In the genomic region with DNA sequence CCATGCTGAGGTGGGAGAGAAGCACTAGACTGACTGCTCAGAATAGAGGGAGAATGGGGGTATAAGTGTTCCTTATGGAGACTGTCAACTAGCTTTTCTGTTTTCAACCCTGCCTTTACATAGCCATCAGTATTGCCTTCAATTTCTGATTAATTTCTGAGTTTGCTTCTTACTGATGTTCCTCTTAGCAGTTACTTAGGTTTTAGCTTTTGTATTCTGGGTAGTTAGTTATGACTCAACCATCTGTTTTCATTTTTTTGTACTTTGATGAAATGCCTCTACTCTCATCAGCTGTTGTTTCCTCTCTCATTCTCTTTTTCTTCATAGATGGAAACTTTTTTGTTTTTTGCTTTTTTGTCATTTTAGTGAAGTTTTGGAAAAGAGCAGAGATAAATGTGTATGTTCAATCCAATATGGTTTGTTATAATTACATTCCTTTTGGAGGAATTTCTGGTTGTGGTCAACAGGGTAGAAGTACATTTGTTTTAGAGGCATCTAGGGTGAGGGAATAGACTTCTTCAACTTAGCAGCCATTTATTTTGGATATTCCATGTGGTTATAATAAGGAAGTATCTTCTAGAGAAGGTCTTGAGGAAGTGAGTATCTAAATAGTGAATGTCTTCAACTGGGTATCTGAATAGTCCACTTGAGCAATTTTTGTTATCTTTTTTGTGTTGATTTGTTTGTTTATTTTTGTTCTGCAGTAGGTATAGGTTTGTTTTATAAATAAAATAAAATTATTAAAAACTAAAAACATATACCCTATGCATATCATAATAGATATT, we compare ENCODE assay signal across 15 cellular contexts. TPM values are rescaled to one million over a fixed set of nuclear protein-coding genes. Genes with fewer than 3 reads are reported as not detected.
A peak's percentile ranks its signal among the peaks of the same experiment; 100 is the strongest.
DNase-seq lines count a peak whose midpoint lies in the region; ATAC-seq and TF ChIP-seq lines count a peak whose summit lies in the region.
"Had no signal": no experiment of that assay in that cellular context is flagged by ENCODE, and none has a peak within 500 bp of the region (broad histone marks: within the 10 kb centered on the region; RNA-seq: fewer than 3 reads in every experiment).

No MANE protein-coding gene starts in this region.

- H3K9ac ChIP-seq in adipocyte (ENCODE audit: low read length), result peak overlapping the region; percentile 39

- peak; percentile 61 for ATAC-seq in GM19025 (IDR thresholded peaks at IDR 0.05; ENCODE audit: low read depth, unreplicated experiment)
- peak; percentile 76 for ATAC-seq in HG03064 (IDR thresholded peaks at IDR 0.05; ENCODE audit: low read depth, unreplicated experiment)
- ATAC-seq: HepG2 had no signal

- no peaks in the 10 kb centered on the region for H3K9me3 Mint-ChIP-seq in CD14-positive monocyte

- H3K27me3 ChIP-seq in adipocyte (replicated peaks; ENCODE audit: control insufficient read depth, insufficient read depth, low read length), result no peaks in the 10 kb centered on the region
- H3K27me3 ChIP-seq: ascending aorta, testis had no signal

- peaks cover 23% of the 10 kb centered on the region for H3K4me1 ChIP-seq in adipocyte (ENCODE audit: control insufficient read depth, insufficient read depth, low read length)
- H3K4me1 ChIP-seq: testis had no signal

- H3K36me3 ChIP-seq in adipocyte (ENCODE audit: control insufficient read depth, insufficient read depth, low read length, severe bottlenecking), result no peaks in the 10 kb centered on the region
- H3K36me3 ChIP-seq: ascending aorta had no signal

- no peaks in the 10 kb centered on the region for H3K27me3 Mint-ChIP-seq in CD14-positive monocyte (ENCODE audit: low read depth in 3 of 3)

- H3K9me3 ChIP-seq in adipocyte (ENCODE audit: control insufficient read depth, low read length), result no peaks in the 10 kb centered on the region
- H3K9me3 ChIP-seq: ascending aorta, testis had no signal

- no peak overlapping the region for H3K27ac Mint-ChIP-seq in CD14-positive monocyte

- peak; percentile 25 for DNase-seq in EH (ENCODE audit: low read depth)
- peak; percentile 56 for DNase-seq in adipocyte (ENCODE audit: low read depth)
- DNase-seq in cerebellum (ENCODE audit: low spot score), result no peak
- no peak for DNase-seq in CD14-positive monocyte (ENCODE audit: low spot score)
- DNase-seq in lower leg skin (ENCODE audit: low spot score in 2 of 2), result no peak
- DNase-seq in germinal center (ENCODE audit: low spot score), result no peak
- DNase-seq: NCI-H69; stimulated activated CD4-positive, alpha-beta T cell treated with anti-CD3 and anti-CD28 coated beads, Interleukin-12 subunit alpha, Interleukin-12 subunit beta, amount 100 ng/mL, for 4 hours; testis had no signal

- peaks cover 28 to 45% of the 10 kb centered on the region in 2 donors for H3K36me3 Mint-ChIP-seq in CD14-positive monocyte

- TF ChIP-seq CTCF in CD14-positive monocyte (IDR thresholded peaks at IDR 0.05), result no peak
- no peak for TF ChIP-seq CTCF in lower leg skin (IDR thresholded peaks at IDR 0.05)

- intact Hi-C loops in CD14-positive monocyte (cut with micrococcal nuclease) (no loop called here), lower leg skin (cut with DNase I; ENCODE audit: low total_unique reads) (no loop called here)

- no peak for TF ChIP-seq POLR2A in lower leg skin (IDR thresholded peaks at IDR 0.05)

- peaks cover 10% of the 10 kb centered on the region for H3K4me1 Mint-ChIP-seq in CD14-positive monocyte

- H3K4me3 ChIP-seq in adipocyte (ENCODE audit: low read length) (peak overlapping the region; percentile 21), lower leg skin (ENCODE audit: low read depth, poor library complexity, severe bottlenecking) (no peak overlapping the region)
- H3K4me3 ChIP-seq: ascending aorta, testis had no signal

- no peak overlapping the region for H3K4me3 Mint-ChIP-seq in CD14-positive monocyte

RNA-seq across cellular contexts. Expression of gene PMCH, which starts 29.6 kb away (rescaled TPM):
- total RNA-seq in cerebellum, result not detected
- polyA plus RNA-seq in CD14-positive monocyte, result not detected
- not detected for total RNA-seq in lower leg skin
- total RNA-seq: ascending aorta, glomerular endothelial cell, HepG2, mesenteric fat pad, testis had no signal
- polyA plus RNA-seq: HepG2 had no signal

RNA-seq across cellular contexts. Expression of gene PARPBP, which starts 48.0 kb away (rescaled TPM):
- total RNA-seq in cerebellum, result 15.6 TPM
- 1 to 10 TPM; 1.6 to 1.8 TPM for polyA plus RNA-seq in CD14-positive monocyte
- total RNA-seq in lower leg skin, result 1 to 10 TPM; 1.2 to 2.0 (median 1.6) TPM

RNA-seq across cellular contexts. Expression of gene NUP37, which starts 48.1 kb away (rescaled TPM):
- 10.7 TPM for total RNA-seq in cerebellum
- 10 to 100 TPM; 20.9 to 23.0 TPM for polyA plus RNA-seq in CD14-positive monocyte
- 10 to 100 TPM; 12.9 to 28.9 (median 15.7) TPM for total RNA-seq in lower leg skin

Comparison
In these comparisons a context has a peak if more than half of its experiments do, and no peak if none do; other contexts are left out.
1. DNase-seq: peak in EH (single experiment) and adipocyte (single experiment); none in cerebellum (single experiment), CD14-positive monocyte (single experiment), lower leg skin (0 of 2) and germinal center (single experiment).